ENCODE assay signal across 27 cellular contexts in genomic region chr9:114232091-114232440, GRCh38.
"Had no signal": no experiment of that assay in that cellular context is flagged by ENCODE, and none has a peak within 500 bp of the region (broad histone marks: within the 10 kb centered on the region; RNA-seq: fewer than 3 reads in every experiment).

No MANE protein-coding gene starts in this region.

- H3K27me3 Mint-ChIP-seq: activated CD4-positive, alpha-beta memory T cell treated with anti-CD3 and anti-CD28 coated beads for 36 hours; activated CD4-positive, alpha-beta T cell treated with anti-CD3 and anti-CD28 coated beads, Interleukin-2, amount 10 ng/mL, durations not matched to agents 24 days and 14 days had no signal

- H3K4me1 ChIP-seq: left lung, pancreas had no signal

- H3K4me3 Mint-ChIP-seq: activated CD4-positive, alpha-beta memory T cell treated with anti-CD3 and anti-CD28 coated beads for 36 hours; activated CD4-positive, alpha-beta T cell treated with anti-CD3 and anti-CD28 coated beads, Interleukin-2, amount 10 ng/mL, durations not matched to agents 24 days and 14 days; activated naive CD4-positive, alpha-beta T cell treated with anti-CD3 and anti-CD28 coated beads, Interleukin-2, amount 10 ng/mL, durations not matched to agents 7 days and 5 days; activated naive CD8-positive, alpha-beta T cell treated with anti-CD3 and anti-CD28 coated beads, Interleukin-2, amount 10 ng/mL, durations not matched to agents 7 days and 5 days; activated T-cell treated with anti-CD3 and anti-CD28 coated beads, Interleukin-2, amount 50 U/mL, for 24 hours; central memory CD8-positive, alpha-beta T cell; dendritic cell treated with granulocyte-macrophage colony-stimulating factor and Interleukin-4, amounts not matched to agents 40 ng/mL and 50 ng/mL, for 4 days; natural killer cell treated with Interleukin-12 subunit alpha and Interleukin-12 subunit beta and Interleukin-15 and Interleukin-18, amount 100 ng/mL, for 72 hours had no signal

- H3K4me3 ChIP-seq: esophagus muscularis mucosa, left lung, lung, mucosa of descending colon, pancreas, spleen, thoracic aorta, uterus had no signal

- H3K36me3 ChIP-seq: esophagus muscularis mucosa, left lung, pancreas, spleen, thoracic aorta, uterus had no signal

- H3K9me3 ChIP-seq: esophagus muscularis mucosa, left lung, mucosa of descending colon, pancreas, spleen, thoracic aorta, uterus had no signal

- ATAC-seq: left lung; mucosa of descending colon; natural killer cell treated with Interleukin-12 subunit alpha and Interleukin-12 subunit beta and Interleukin-15 and Interleukin-18, amount 100 ng/mL, for 72 hours; pancreas; right cardiac atrium had no signal

- FAIRE-seq: astrocyte, pancreas had no signal

- DNase-seq: activated CD4-positive, alpha-beta memory T cell treated with anti-CD3 and anti-CD28 coated beads for 36 hours; activated CD4-positive, alpha-beta T cell treated with anti-CD3 and anti-CD28 coated beads, Interleukin-2, amount 10 ng/mL, durations not matched to agents 24 days and 14 days; activated CD4-positive, CD25-positive, alpha-beta regulatory T cell treated with anti-CD3 and anti-CD28 coated beads, Interleukin-2, amount 50 U/mL, for 72 hours; activated CD8-positive, alpha-beta memory T cell treated with anti-CD3 and anti-CD28 coated beads, Interleukin-2, amount 50 U/mL, for 4 hours; activated gamma-delta T cell; activated naive CD4-positive, alpha-beta T cell treated with anti-CD3 and anti-CD28 coated beads, Interleukin-2, amount 10 ng/mL, durations not matched to agents 7 days and 5 days; activated naive CD8-positive, alpha-beta T cell treated with anti-CD3 and anti-CD28 coated beads, Interleukin-2, amount 10 ng/mL, durations not matched to agents 7 days and 5 days; activated T-cell treated with anti-CD3 and anti-CD28 coated beads, Interleukin-2, amount 50 U/mL, for 24 hours; foreskin melanocyte; left lung; mesendoderm; mucosa of descending colon; nucleus accumbens; pancreas; spleen; stimulated activated naive CD4-positive, alpha-beta T cell; T-helper 2 cell; trophoblast cell had no signal

- H3K4me1 Mint-ChIP-seq: activated CD4-positive, alpha-beta T cell treated with anti-CD3 and anti-CD28 coated beads, Interleukin-2, amount 10 ng/mL, durations not matched to agents 24 days and 14 days; activated naive CD4-positive, alpha-beta T cell treated with anti-CD3 and anti-CD28 coated beads, Interleukin-2, amount 10 ng/mL, durations not matched to agents 7 days and 5 days; activated naive CD8-positive, alpha-beta T cell treated with anti-CD3 and anti-CD28 coated beads, Interleukin-2, amount 10 ng/mL, durations not matched to agents 7 days and 5 days; central memory CD8-positive, alpha-beta T cell had no signal

- H3K27ac Mint-ChIP-seq: activated CD4-positive, alpha-beta memory T cell treated with anti-CD3 and anti-CD28 coated beads for 36 hours; activated CD4-positive, alpha-beta T cell treated with anti-CD3 and anti-CD28 coated beads, Interleukin-2, amount 10 ng/mL, durations not matched to agents 24 days and 14 days; activated naive CD4-positive, alpha-beta T cell treated with anti-CD3 and anti-CD28 coated beads, Interleukin-2, amount 10 ng/mL, durations not matched to agents 7 days and 5 days; activated naive CD8-positive, alpha-beta T cell treated with anti-CD3 and anti-CD28 coated beads, Interleukin-2, amount 10 ng/mL, durations not matched to agents 7 days and 5 days; activated T-cell treated with anti-CD3 and anti-CD28 coated beads, Interleukin-2, amount 50 U/mL, for 24 hours; dendritic cell treated with granulocyte-macrophage colony-stimulating factor and Interleukin-4, amounts not matched to agents 40 ng/mL and 50 ng/mL, for 4 days; natural killer cell treated with Interleukin-12 subunit alpha and Interleukin-12 subunit beta and Interleukin-15 and Interleukin-18, amount 100 ng/mL, for 72 hours had no signal

- H3K27me3 ChIP-seq: left lung, pancreas, uterus had no signal

- H3K9me3 Mint-ChIP-seq: activated CD4-positive, alpha-beta memory T cell treated with anti-CD3 and anti-CD28 coated beads for 36 hours; activated CD4-positive, alpha-beta T cell treated with anti-CD3 and anti-CD28 coated beads, Interleukin-2, amount 10 ng/mL, durations not matched to agents 24 days and 14 days; activated naive CD4-positive, alpha-beta T cell treated with anti-CD3 and anti-CD28 coated beads, Interleukin-2, amount 10 ng/mL, durations not matched to agents 7 days and 5 days; activated naive CD8-positive, alpha-beta T cell treated with anti-CD3 and anti-CD28 coated beads, Interleukin-2, amount 10 ng/mL, durations not matched to agents 7 days and 5 days; activated T-cell treated with anti-CD3 and anti-CD28 coated beads, Interleukin-2, amount 50 U/mL, for 24 hours; central memory CD8-positive, alpha-beta T cell; dendritic cell treated with granulocyte-macrophage colony-stimulating factor and Interleukin-4, amounts not matched to agents 40 ng/mL and 50 ng/mL, for 4 days; natural killer cell treated with Interleukin-12 subunit alpha and Interleukin-12 subunit beta and Interleukin-15 and Interleukin-18, amount 100 ng/mL, for 72 hours had no signal

- H3K27ac ChIP-seq: esophagus muscularis mucosa, left lung, pancreas, spleen had no signal

- H3K36me3 Mint-ChIP-seq: activated CD4-positive, alpha-beta memory T cell treated with anti-CD3 and anti-CD28 coated beads for 36 hours; activated naive CD4-positive, alpha-beta T cell treated with anti-CD3 and anti-CD28 coated beads, Interleukin-2, amount 10 ng/mL, durations not matched to agents 7 days and 5 days; activated naive CD8-positive, alpha-beta T cell treated with anti-CD3 and anti-CD28 coated beads, Interleukin-2, amount 10 ng/mL, durations not matched to agents 7 days and 5 days; natural killer cell treated with Interleukin-12 subunit alpha and Interleukin-12 subunit beta and Interleukin-15 and Interleukin-18, amount 100 ng/mL, for 72 hours had no signal
